In the genomic region with DNA sequence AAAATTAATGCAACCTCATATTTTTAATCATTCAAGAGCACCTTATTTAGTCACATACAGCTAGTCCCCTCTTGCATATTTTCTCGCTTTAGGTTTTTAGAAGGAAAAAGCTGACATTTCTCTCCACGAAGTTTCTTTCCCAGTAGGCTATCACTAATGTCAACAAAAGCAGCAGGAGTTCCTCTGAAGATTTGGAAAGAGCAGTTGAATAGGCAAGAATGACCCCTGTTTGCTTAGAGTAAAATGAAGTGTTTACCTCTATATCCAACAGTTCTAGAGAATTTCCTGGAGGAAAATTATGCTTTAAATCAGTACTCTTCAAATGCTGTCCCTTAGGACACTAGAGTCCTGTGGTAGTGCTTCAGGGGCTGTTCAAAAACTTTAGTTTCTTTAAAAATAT, we compare ENCODE assay signal across 19 cellular contexts.
"Had no signal": no experiment of that assay in that cellular context is flagged by ENCODE, and none has a peak within 500 bp of the region (broad histone marks: within the 10 kb centered on the region; RNA-seq: fewer than 3 reads in every experiment).

No MANE protein-coding gene starts in this region.

- H3K4me1 ChIP-seq: foreskin keratinocyte, pancreas, spleen, suprapubic skin had no signal

- H3K4me3 Mint-ChIP-seq: activated CD4-positive, alpha-beta T cell treated with anti-CD3 and anti-CD28 coated beads, Interleukin-2, amount 10 ng/mL, durations not matched to agents 24 days and 14 days; activated T-helper 1 cell treated with anti-CD3 and anti-CD28 coated beads, Interleukin-12 subunit alpha, Interleukin-12 subunit beta, Interleukin-2, Interleukin-4 antibody, amounts not matched to agents 30 ng/mL and 10 ng/mL and 1 ng/mL, durations not matched to agents 14 hours and 24 hours and 36 hours; effector memory CD8-positive, alpha-beta T cell; neural crest cell; stimulated activated naive CD8-positive, alpha-beta T cell treated with anti-CD3 and anti-CD28 coated beads, Interleukin-15, Interleukin-2, amounts not matched to agents 100 ng/mL and 50 ng/mL, for 24 hours had no signal

- H3K4me1 Mint-ChIP-seq: activated CD4-positive, alpha-beta T cell treated with anti-CD3 and anti-CD28 coated beads, Interleukin-2, amount 10 ng/mL, durations not matched to agents 24 days and 14 days; neural crest cell had no signal

- H3K9me3 Mint-ChIP-seq: activated CD4-positive, alpha-beta T cell treated with anti-CD3 and anti-CD28 coated beads, Interleukin-2, amount 10 ng/mL, durations not matched to agents 24 days and 14 days; activated T-helper 1 cell treated with anti-CD3 and anti-CD28 coated beads, Interleukin-12 subunit alpha, Interleukin-12 subunit beta, Interleukin-2, Interleukin-4 antibody, amounts not matched to agents 30 ng/mL and 10 ng/mL and 1 ng/mL, durations not matched to agents 14 hours and 24 hours and 36 hours; neural crest cell; stimulated activated naive CD8-positive, alpha-beta T cell treated with anti-CD3 and anti-CD28 coated beads, Interleukin-15, Interleukin-2, amounts not matched to agents 100 ng/mL and 50 ng/mL, for 24 hours had no signal

- ATAC-seq: effector memory CD8-positive, alpha-beta T cell; foreskin keratinocyte; left colon; pancreas; sciatic nerve had no signal

- FAIRE-seq: bronchial epithelial cell had no signal

- DNase-seq: activated CD4-positive, alpha-beta T cell treated with anti-CD3 and anti-CD28 coated beads, Interleukin-2, amount 10 ng/mL, durations not matched to agents 24 days and 14 days; activated CD4-positive, CD25-positive, alpha-beta regulatory T cell; activated naive CD4-positive, alpha-beta T cell; aorta; dermis blood vessel endothelial cell; effector memory CD8-positive, alpha-beta T cell; foreskin keratinocyte; left colon; midbrain; pancreas; spleen; trophoblast cell had no signal

- H3K27me3 ChIP-seq: foreskin keratinocyte, pancreas, spleen, suprapubic skin had no signal

- H3K9me3 ChIP-seq: pancreas, spleen, suprapubic skin had no signal

- H3K4me3 ChIP-seq: lung, pancreas, spleen, suprapubic skin had no signal

- H3K27ac ChIP-seq: foreskin keratinocyte, pancreas, spleen, suprapubic skin had no signal

- H3K36me3 ChIP-seq: pancreas, spleen, suprapubic skin had no signal

- H3K27me3 Mint-ChIP-seq: activated CD4-positive, alpha-beta T cell treated with anti-CD3 and anti-CD28 coated beads, Interleukin-2, amount 10 ng/mL, durations not matched to agents 24 days and 14 days; effector memory CD8-positive, alpha-beta T cell; stimulated activated naive CD8-positive, alpha-beta T cell treated with anti-CD3 and anti-CD28 coated beads, Interleukin-15, Interleukin-2, amounts not matched to agents 100 ng/mL and 50 ng/mL, for 24 hours had no signal

- H3K27ac Mint-ChIP-seq: activated CD4-positive, alpha-beta T cell treated with anti-CD3 and anti-CD28 coated beads, Interleukin-2, amount 10 ng/mL, durations not matched to agents 24 days and 14 days; activated T-helper 1 cell treated with anti-CD3 and anti-CD28 coated beads, Interleukin-12 subunit alpha, Interleukin-12 subunit beta, Interleukin-2, Interleukin-4 antibody, amounts not matched to agents 30 ng/mL and 10 ng/mL and 1 ng/mL, durations not matched to agents 14 hours and 24 hours and 36 hours; effector memory CD8-positive, alpha-beta T cell; stimulated activated naive CD8-positive, alpha-beta T cell treated with anti-CD3 and anti-CD28 coated beads, Interleukin-15, Interleukin-2, amounts not matched to agents 100 ng/mL and 50 ng/mL, for 24 hours had no signal
